ENCODE assay signal across 10 cellular contexts in genomic region chr1:68431076-68431475, GRCh38. TPM values are rescaled to one million over a fixed set of nuclear protein-coding genes. Genes with fewer than 3 reads are reported as not detected.
"Had no signal": no experiment of that assay in that cellular context is flagged by ENCODE, and none has a peak within 500 bp of the region (broad histone marks: within the 10 kb centered on the region; RNA-seq: fewer than 3 reads in every experiment).

No MANE protein-coding gene starts in this region.

- H3K27ac Mint-ChIP-seq: IgD-negative memory B cell had no signal

- ATAC-seq: HepG2, K562 had no signal

- H3K27me3 Mint-ChIP-seq: IgD-negative memory B cell had no signal

- FAIRE-seq: HepG2, HTR-8/SVneo, K562 had no signal

- DNase-seq: IMR-90, KBM-7, KG1 had no signal

- H3K4me1 Mint-ChIP-seq: IgD-negative memory B cell had no signal

- H3K36me3 Mint-ChIP-seq: IgD-negative memory B cell had no signal

- H3K27ac ChIP-seq: HL-60 had no signal

- H3K4me3 ChIP-seq: K562 had no signal

- H3K9me3 Mint-ChIP-seq: IgD-negative memory B cell had no signal

- H3K4me3 Mint-ChIP-seq: IgD-negative memory B cell had no signal

RNA-seq across cellular contexts. Expression of gene RPE65, which starts 18.7 kb away (rescaled TPM):
- total RNA-seq: HepG2, HT-29, HT1080, K562 had no signal
- polyA plus RNA-seq: HepG2, IgD-negative memory B cell, IMR-90 had no signal
